Comparison of ENCODE assay signal across 1 cellular context in the genomic region with DNA sequence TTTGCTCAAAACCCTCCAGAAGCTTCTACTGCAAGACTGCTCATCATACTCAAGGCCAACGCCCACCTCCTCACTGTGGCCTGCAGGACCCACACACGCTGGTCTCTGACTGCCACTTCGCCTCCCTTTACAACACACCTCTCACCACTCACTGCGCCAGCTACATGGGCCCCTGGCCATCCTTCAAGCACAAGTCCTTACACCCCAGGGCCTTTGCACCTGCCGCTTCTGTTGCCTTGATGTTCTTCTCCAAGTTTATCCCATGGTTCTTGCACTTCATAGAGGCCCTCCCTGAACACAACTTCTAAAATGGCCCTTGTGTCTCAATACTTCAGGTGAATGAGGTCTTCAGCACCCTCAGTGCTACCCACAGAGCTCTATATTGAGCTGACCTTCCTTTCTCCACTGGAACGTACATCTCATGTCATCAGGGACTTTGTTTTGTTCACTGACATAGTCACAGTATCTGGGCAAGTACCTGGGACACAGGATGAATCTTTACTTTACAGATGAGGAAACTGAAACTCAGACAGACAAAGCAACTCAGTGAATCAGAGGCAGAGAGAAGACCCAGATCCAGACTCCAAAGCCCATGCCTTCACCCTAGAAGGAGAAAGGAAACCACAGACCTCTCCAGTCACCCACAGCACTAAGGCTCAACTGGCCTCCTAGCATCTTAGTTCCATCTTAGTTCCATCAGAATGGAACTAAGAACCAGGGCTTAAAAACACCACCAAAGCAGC.
TF ChIP-seq lines count a peak whose summit lies in the region.

No MANE protein-coding gene starts in this region.

TF ChIP-seq in K562, 482 proteins besides CTCF, POLR2A, EP300 and RAD21:
- TF ChIP-seq BCOR (IDR thresholded peaks at IDR 0.05) (0 out of 2 replicates have a peak, but pooled peaks have one; percentile 48), POLR2H (tag; IDR thresholded peaks at IDR 0.05; ENCODE audit: low read depth) (no peak), RBM25 (IDR thresholded peaks at IDR 0.05; ENCODE audit: low read depth, low read length, severe bottlenecking) (peak; percentile 41)
